23 cellular contexts compared by ENCODE assay signal in the genomic region with DNA sequence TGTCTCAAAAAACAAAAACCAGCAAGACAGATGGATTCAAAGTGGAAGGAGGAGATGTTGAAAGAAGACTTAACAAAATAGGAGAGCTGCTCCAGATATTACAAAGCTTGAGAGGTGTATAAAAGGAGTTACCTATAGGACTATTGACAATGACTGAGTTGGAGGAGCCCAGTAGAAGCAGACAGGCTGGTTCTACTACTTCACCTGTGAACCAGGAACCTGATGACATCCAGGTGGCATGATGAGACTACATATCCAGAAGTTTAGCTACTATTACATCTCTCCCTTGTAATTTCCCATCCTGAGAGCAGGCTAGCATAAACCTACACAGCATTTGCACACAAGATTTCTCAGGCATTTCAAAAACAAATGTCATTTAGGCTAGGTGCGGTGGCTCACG. TPM values are rescaled to one million over a fixed set of nuclear protein-coding genes. Genes with fewer than 3 reads are reported as not detected.
DNase-seq lines count a peak whose midpoint lies in the region; FAIRE-seq and TF ChIP-seq lines count a peak whose summit lies in the region.
"Had no signal": no experiment of that assay in that cellular context is flagged by ENCODE, and none has a peak within 500 bp of the region (broad histone marks: within the 10 kb centered on the region; RNA-seq: fewer than 3 reads in every experiment).

No MANE protein-coding gene starts in this region.

- H3K4me3 ChIP-seq in LNCaP clone FGC (ENCODE audit: low read depth, low read length) = no peak overlapping the region
- no peak overlapping the region for H3K4me3 ChIP-seq in bronchial epithelial cell (ENCODE audit: low read depth, low read length)
- H3K4me3 ChIP-seq: A549; BLaER1 treated with 17β-estradiol and CSF1 and Interleukin-3, amounts not matched to agents 10 nM and 100 nM had no signal

- no peaks in the 10 kb centered on the region for H3K27me3 ChIP-seq in bronchial epithelial cell (ENCODE audit: control insufficient read depth, insufficient read depth, low read length)
- H3K27me3 ChIP-seq: BLaER1 treated with 17β-estradiol and CSF1 and Interleukin-3, amounts not matched to agents 10 nM and 100 nM had no signal

- peak; percentile 12 for DNase-seq in DMS53 (lab: John Stamatoyannopoulos, UW)
- no peak for DNase-seq in DMS53 treated with DMSO at 0.1 percent for 48 hours (lab: John Stamatoyannopoulos, UW; ENCODE audit: unreplicated experiment)
- peak; percentile 54 for DNase-seq in LNCaP clone FGC (ENCODE audit: low read depth)
- peak; percentile 5 for DNase-seq in bronchial epithelial cell (ENCODE audit: low read depth)
- DNase-seq in epithelial cell of prostate (ENCODE audit: low read depth, low spot score) = peak; percentile 3
- DNase-seq in stimulated activated CD4-positive, alpha-beta T cell treated with anti-CD3 and anti-CD28 coated beads, Interleukin-2, amount 100 ng/mL, for 48 hours = no peak
- DNase-seq in NCI-H187 (lab: John Stamatoyannopoulos, UW) = no peak
- no peak for DNase-seq in activated T-cell treated with anti-CD3 and anti-CD28 coated beads, Interleukin-2, amount 50 U/mL, for 48 hours
- DNase-seq: AML-193; Caco-2; Calu3; CD4-positive, alpha-beta T cell; CD8-positive, alpha-beta T cell; DMS79 treated with DMSO at 0.1 percent for 48 hours; GF-D8 had no signal

- no peak overlapping the region for H3K27ac ChIP-seq in epithelial cell of prostate
- H3K27ac ChIP-seq: 22Rv1; A549; BLaER1 treated with 17β-estradiol and CSF1 and Interleukin-3, amounts not matched to agents 10 nM and 100 nM; C4-2B had no signal

- FAIRE-seq in bronchial epithelial cell (lab: Jason Lieb, UNC) = no peak
- FAIRE-seq: A549, D721Med, G401.6, GM12891, GM19239 had no signal

- TF ChIP-seq CTCF in LNCaP clone FGC (IDR thresholded peaks at IDR 0.05; ENCODE audit: control insufficient read depth, extremely low read depth, insufficient read depth) (no peak), bronchial epithelial cell (IDR thresholded peaks at IDR 0.05; ENCODE audit: insufficient read depth, low read length, severe bottlenecking) (no peak)

- no peaks in the 10 kb centered on the region for H3K36me3 ChIP-seq in bronchial epithelial cell (ENCODE audit: control insufficient read depth, insufficient read depth, low read length)
- H3K36me3 ChIP-seq: BLaER1 treated with 17β-estradiol and CSF1 and Interleukin-3, amounts not matched to agents 10 nM and 100 nM had no signal

RNA-seq across cellular contexts. Expression of a gene that starts 49.3 kb away (rescaled TPM):
- total RNA-seq in bronchial epithelial cell = under 0.01 TPM in 2 replicates

RNA-seq across cellular contexts. Expression of a gene that starts 57.6 kb away (rescaled TPM):
- total RNA-seq in bronchial epithelial cell = 1,868 and 3,166 TPM in 2 replicates

Comparison
In these comparisons a context has a peak if more than half of its experiments do, and no peak if none do; other contexts are left out.
1. DNase-seq: peak in DMS53 (single experiment), LNCaP clone FGC (single experiment), bronchial epithelial cell (single experiment) and epithelial cell of prostate (single experiment); none in DMS53 treated with DMSO at 0.1 percent for 48 hours (single experiment), stimulated activated CD4-positive, alpha-beta T cell treated with anti-CD3 and anti-CD28 coated beads, Interleukin-2, amount 100 ng/mL, for 48 hours (0 of 2), NCI-H187 (0 of 2) and activated T-cell treated with anti-CD3 and anti-CD28 coated beads, Interleukin-2, amount 50 U/mL, for 48 hours (0 of 2).